9 cellular contexts compared by ENCODE assay signal in genomic region chr17:57852041-57852954, GRCh38. TPM values are rescaled to one million over a fixed set of nuclear protein-coding genes. Genes with fewer than 3 reads are reported as not detected.
DNase-seq lines count a peak whose midpoint lies in the region; ATAC-seq and TF ChIP-seq lines count a peak whose summit lies in the region.
"Had no signal": no experiment of that assay in that cellular context is flagged by ENCODE, and none has a peak within 500 bp of the region (broad histone marks: within the 10 kb centered on the region; RNA-seq: fewer than 3 reads in every experiment).

No MANE protein-coding gene starts in this region.

- POLR2A ChIA-PET in CD4-positive, alpha-beta T cell (lab: Charles Lee): interaction anchor here (2.8 kb wide), 1 partner anchor 155 kb away, joined by 61 read pairs; the partner anchor contains the start of gene SRSF1

- no peak for TF ChIP-seq CTCF in CD4-positive, alpha-beta T cell (IDR thresholded peaks at IDR 0.05)
- TF ChIP-seq CTCF in endodermal cell (conservative IDR thresholded peaks at IDR 0.05) (no peak), osteocyte (IDR thresholded peaks at IDR 0.05) (no peak)

- 50 to 76% methylated on average over 9 to 10 of the region's 10 CpGs for WGBS in endodermal cell (ENCODE audit: insufficient coverage in 1 of 2, insufficient read length in 1 of 2), 2 experiments

- ATAC-seq in CD4-positive, alpha-beta T cell (ENCODE audit: poor library complexity): no peak
- ATAC-seq in HG03354 (IDR thresholded peaks at IDR 0.05; ENCODE audit: poor library complexity, severe bottlenecking, unreplicated experiment) (no peak), GM18868 (IDR thresholded peaks at IDR 0.05; ENCODE audit: unreplicated experiment) (no peak)

- H3K4me3 ChIP-seq in HUES6 (ENCODE audit: low read depth, low read length): peak overlapping the region; percentile 4; the same call in 1 of the 2 replicates
- peak overlapping the region; percentile 72 for H3K4me3 ChIP-seq in endodermal cell (ENCODE audit: low read length)

- H3K4me3 Mint-ChIP-seq in CD4-positive, alpha-beta T cell: peak overlapping the region; percentile 86
- H3K4me3 Mint-ChIP-seq in endodermal cell: peak overlapping the region; percentile 99
- peak overlapping the region; percentile 64 for H3K4me3 Mint-ChIP-seq in osteocyte (ENCODE audit: unreplicated experiment)

- no peak overlapping the region for H3K27ac ChIP-seq in CD4-positive, alpha-beta T cell (ENCODE audit: low read depth, low read length)
- no peak overlapping the region; the same call in 1 of the 2 replicates for H3K27ac ChIP-seq in HUES6 (ENCODE audit: low read depth, low read length)
- H3K27ac ChIP-seq in endodermal cell (ENCODE audit: low read depth, low read length): peak overlapping the region; percentile 56

- H3K9me3 Mint-ChIP-seq in CD4-positive, alpha-beta T cell: no peaks in the 10 kb centered on the region
- no peaks in the 10 kb centered on the region for H3K9me3 Mint-ChIP-seq in endodermal cell
- no peaks in the 10 kb centered on the region for H3K9me3 Mint-ChIP-seq in osteocyte (ENCODE audit: unreplicated experiment)

- H3K27me3 Mint-ChIP-seq in CD4-positive, alpha-beta T cell: no peaks in the 10 kb centered on the region
- H3K27me3 Mint-ChIP-seq in endodermal cell (ENCODE audit: insufficient read depth) (no peaks in the 10 kb centered on the region), osteocyte (ENCODE audit: unreplicated experiment) (no peaks in the 10 kb centered on the region)

- H3K36me3 Mint-ChIP-seq in CD4-positive, alpha-beta T cell (ENCODE audit: low read depth): peaks cover 24% of the 10 kb centered on the region
- H3K36me3 Mint-ChIP-seq in endodermal cell (ENCODE audit: low read depth) (peaks cover 15% of the 10 kb centered on the region), osteocyte (ENCODE audit: unreplicated experiment) (no peaks in the 10 kb centered on the region)

- H3K36me3 ChIP-seq in HUES6 (ENCODE audit: control insufficient read depth, insufficient read depth, low read length): 0 out of 2 replicates have a peak, but pooled peaks cover 4% of the 10 kb centered on the region
- H3K36me3 ChIP-seq in endodermal cell (ENCODE audit: control insufficient read depth, insufficient read depth, low read length): peaks cover 14% of the 10 kb centered on the region

- DNase-seq in CD4-positive, alpha-beta T cell: no peak
- DNase-seq in endodermal cell: peak; percentile 73
- no peak for DNase-seq in osteocyte (ENCODE audit: extremely low spot score, unreplicated experiment)
- no peak for DNase-seq in NCI-H510A treated with DMSO at 0.1 percent for 48 hours (lab: John Stamatoyannopoulos, UW)
- no peak for DNase-seq in DMS79 (lab: John Stamatoyannopoulos, UW)
- DNase-seq: NCI-H1105 had no signal

- H3K9me3 ChIP-seq in CD4-positive, alpha-beta T cell (ENCODE audit: control insufficient read depth, low read length): no peaks in the 10 kb centered on the region
- H3K9me3 ChIP-seq in HUES6 (ENCODE audit: control insufficient read depth, insufficient read depth, low read depth, low read length) (no peaks in the 10 kb centered on the region), endodermal cell (ENCODE audit: control insufficient read depth, low read length) (no peaks in the 10 kb centered on the region)

- CTCF ChIA-PET in CD4-positive, alpha-beta T cell (lab: Charles Lee): no interaction called here

- H3K4me1 Mint-ChIP-seq in CD4-positive, alpha-beta T cell (ENCODE audit: low read depth): peaks cover 37% of the 10 kb centered on the region
- H3K4me1 Mint-ChIP-seq in endodermal cell (peaks cover 46% of the 10 kb centered on the region), osteocyte (ENCODE audit: unreplicated experiment) (peaks cover 30% of the 10 kb centered on the region)

- H3K4me1 ChIP-seq in HUES6 (ENCODE audit: control insufficient read depth, insufficient read depth, low read length) (peaks cover 32% of the 10 kb centered on the region; the same call in 1 of the 2 replicates), endodermal cell (ENCODE audit: control insufficient read depth, insufficient read depth, low read length) (peaks cover 26% of the 10 kb centered on the region)

- intact Hi-C loops in CD4-positive, alpha-beta T cell (cut with DNase I, micrococcal nuclease): loop anchor here in 1 of 2 experiments (5.0 to 10.0 kb wide), 3 partner anchors 365 to 595 kb away; partner anchors contain the start of genes MKS1 and MSI2

- H3K27ac Mint-ChIP-seq in CD4-positive, alpha-beta T cell: peak overlapping the region; percentile 97
- H3K27ac Mint-ChIP-seq in endodermal cell: peak overlapping the region; percentile 83
- H3K27ac Mint-ChIP-seq in osteocyte (ENCODE audit: unreplicated experiment): peak overlapping the region; percentile 53

- H3K9ac ChIP-seq in HUES6 (ENCODE audit: low read length) (no peak overlapping the region), endodermal cell (ENCODE audit: extremely low read depth, low read length, poor library complexity, severe bottlenecking) (peak overlapping the region; percentile 42)

- no peaks in the 10 kb centered on the region for H3K27me3 ChIP-seq in CD4-positive, alpha-beta T cell (ENCODE audit: control insufficient read depth, insufficient read depth, low read length)
- no peaks in the 10 kb centered on the region for H3K27me3 ChIP-seq in HUES6 (ENCODE audit: control insufficient read depth, insufficient read depth, low read length)
- no peaks in the 10 kb centered on the region for H3K27me3 ChIP-seq in endodermal cell (ENCODE audit: control insufficient read depth, insufficient read depth, low read length, poor library complexity, severe bottlenecking)

RNA-seq across cellular contexts. Expression of gene MRPS23, which starts 2.5 kb away (rescaled TPM):
- total RNA-seq in CD4-positive, alpha-beta T cell: 10 to 100 TPM; 14.6 to 14.7 TPM
- total RNA-seq in endodermal cell: 10 to 100 TPM; 43.9 to 49.2 TPM
- polyA plus RNA-seq in endodermal cell (2013, experiment 1 of 2): 40.1 TPM
- polyA plus RNA-seq in endodermal cell (2013, experiment 2 of 2): 41.1 TPM
- total RNA-seq in osteocyte: 28.3 and 35.0 TPM in 2 replicates
